3 cellular contexts compared by ENCODE assay signal in the genomic region with DNA sequence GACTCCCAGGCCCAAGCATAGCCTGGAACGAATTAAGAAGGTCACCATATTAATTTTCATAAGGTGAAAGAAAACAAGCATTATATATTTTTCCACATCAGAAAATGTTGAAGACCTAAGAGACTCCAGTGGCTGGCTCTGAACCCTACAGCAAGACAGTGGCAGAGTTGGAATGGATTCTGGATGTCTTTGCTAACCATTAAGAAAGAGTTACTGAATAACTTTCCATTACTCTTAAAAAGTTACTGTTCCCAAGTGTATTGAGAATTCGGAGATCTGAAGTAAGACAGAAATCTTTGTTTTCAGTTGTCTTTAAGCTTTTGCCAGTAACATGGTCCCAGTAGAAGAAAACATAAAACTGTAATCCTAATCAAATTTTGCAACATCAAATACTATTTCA. TPM values are rescaled to one million over a fixed set of nuclear protein-coding genes. Genes with fewer than 3 reads are reported as not detected.
"Had no signal": no experiment of that assay in that cellular context is flagged by ENCODE, and none has a peak within 500 bp of the region (broad histone marks: within the 10 kb centered on the region; RNA-seq: fewer than 3 reads in every experiment).

No MANE protein-coding gene starts in this region.

RNA-seq across cellular contexts. Expression of a gene that starts 29.9 kb away (rescaled TPM):
- total RNA-seq: fibroblast of villous mesenchyme, foreskin keratinocyte, left ventricle myocardium inferior had no signal
